ENCODE assay signal across 19 cellular contexts in the genomic region with DNA sequence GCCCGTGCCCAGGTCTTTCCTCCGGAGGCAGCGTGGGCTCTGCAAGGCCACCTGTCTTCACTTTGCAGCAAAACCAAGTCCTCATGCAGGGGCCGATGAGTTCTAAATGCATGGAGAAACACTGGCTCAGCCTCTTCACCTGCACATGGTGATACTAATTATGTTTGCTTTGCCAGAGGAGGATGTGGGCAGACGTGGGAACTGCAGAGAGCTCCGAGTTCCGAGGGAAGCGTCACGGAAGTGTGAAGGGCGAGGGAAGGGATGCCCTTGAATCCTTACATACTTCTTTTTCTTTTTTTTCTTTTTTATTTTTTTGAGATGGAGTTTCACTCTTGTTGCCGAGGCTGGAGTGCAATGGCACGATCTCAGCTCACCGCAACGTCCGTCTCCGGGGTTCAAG.
DNase-seq lines count a peak whose midpoint lies in the region; FAIRE-seq and TF ChIP-seq lines count a peak whose summit lies in the region.
"Had no signal": no experiment of that assay in that cellular context is flagged by ENCODE, and none has a peak within 500 bp of the region (broad histone marks: within the 10 kb centered on the region; RNA-seq: fewer than 3 reads in every experiment).

No MANE protein-coding gene starts in this region.

- H3K23ac ChIP-seq in H1 (ENCODE audit: insufficient read length) (no peak overlapping the region), neuronal stem cell (ENCODE audit: low read depth, low read length, poor library complexity) (no peak overlapping the region)

- H3K14ac ChIP-seq in H1 (ENCODE audit: insufficient read length) (no peak overlapping the region), neuronal stem cell (ENCODE audit: low read length) (peak overlapping the region; percentile 57)

- POLR2A ChIA-PET in H1 (lab: Charles Lee; ENCODE audit: partially characterized antibody): no interaction called here

- DNase-seq in DMS79 (lab: John Stamatoyannopoulos, UW) (peak; percentile 11), DMS79 treated with DMSO at 0.1 percent for 48 hours (lab: John Stamatoyannopoulos, UW) (no peak), NCI-H510A (lab: John Stamatoyannopoulos, UW) (peak; percentile 69), H1 (ENCODE audit: low read depth in 1 of 2, low spot score in 2 of 2) (no peak), neuronal stem cell (ENCODE audit: low spot score) (no peak), DMS153 (lab: John Stamatoyannopoulos, UW) (no peak), tibial artery (no peak), G401 (ENCODE audit: low spot score) (no peak)
- DNase-seq: 8988T; CD4-positive, alpha-beta memory T cell; DND-41; EL; GM23248; H7; KBM-7 had no signal

- H3K4me1 ChIP-seq in H1 (replicated peaks in 1 of 4; ENCODE audit: control insufficient read depth in 3 of 4, insufficient read depth in 4 of 4, low read length in 3 of 4) (no peaks in the 10 kb centered on the region), neuronal stem cell (ENCODE audit: control insufficient read depth in 2 of 2, insufficient read depth in 1 of 2, low read depth in 1 of 2, low read length in 2 of 2) (peaks cover 0 to 2% of the 10 kb centered on the region in 2 donors), tibial artery (no peaks in the 10 kb centered on the region)

- peak in 2 of 3 experiments; percentile 21 to 29; a peak in 2 of 4 replicates for TF ChIP-seq CTCF in H1 (IDR thresholded peaks at IDR 0.05; ENCODE audit: control extremely low read depth in 1 of 3, insufficient read depth in 1 of 3, low read depth in 1 of 3, low read length in 3 of 3)
- no peak for TF ChIP-seq CTCF in tibial artery (IDR thresholded peaks at IDR 0.05)

- FAIRE-seq in H1 (lab: Jason Lieb, UNC): no peak
- FAIRE-seq: G401.6, GM12891, HepG2 had no signal

- H2AFZ ChIP-seq in H1 (ENCODE audit: low read length) (peak overlapping the region; percentile 29; the same call in 1 of the 2 replicates), neuronal stem cell (ENCODE audit: low read length) (no peak overlapping the region)
- H2AFZ ChIP-seq: GM23248 had no signal

- H3K56ac ChIP-seq in H1 (replicated peaks; ENCODE audit: insufficient read length, low read depth, low read length): no peak overlapping the region

- no peak overlapping the region for H2BK5ac ChIP-seq in H1 (ENCODE audit: low read depth, low read length)
- no peak overlapping the region for H2BK5ac ChIP-seq in neuronal stem cell (ENCODE audit: low read length)

- H2AK5ac ChIP-seq in H1 (ENCODE audit: low read depth, low read length) (no peak overlapping the region), neuronal stem cell (ENCODE audit: low read depth, low read length) (no peak overlapping the region)

- H3K9me3 ChIP-seq in H1 (ENCODE audit: insufficient read depth in 2 of 2, low read depth in 1 of 2, low read length in 1 of 2) (no peaks in the 10 kb centered on the region), neuronal stem cell (replicated peaks in 1 of 2; ENCODE audit: control insufficient read depth in 2 of 2, insufficient read depth in 1 of 2, low read depth in 1 of 2, low read length in 2 of 2) (no peaks in the 10 kb centered on the region), tibial artery (no peaks in the 10 kb centered on the region)
- H3K9me3 ChIP-seq: BLaER1 had no signal

- H3K4me2 ChIP-seq in H1 (ENCODE audit: insufficient read depth in 1 of 2, low read depth in 2 of 2, low read length in 2 of 2) (no peak overlapping the region), neuronal stem cell (ENCODE audit: insufficient read depth, low read length, poor library complexity, severe bottlenecking) (no peak overlapping the region)
- H3K4me2 ChIP-seq: BLaER1 had no signal

- H4K91ac ChIP-seq in H1 (replicated peaks; ENCODE audit: insufficient read length, low read length) (no peak overlapping the region), neuronal stem cell (ENCODE audit: low read depth, low read length, poor library complexity) (no peak overlapping the region)

- H3K23me2 ChIP-seq in H1 (ENCODE audit: low read depth, low read length): no peaks in the 10 kb centered on the region

- H3K27me3 ChIP-seq in H1 (replicated peaks in 1 of 4; ENCODE audit: control insufficient read depth in 3 of 4, extremely low read depth in 1 of 4, insufficient read depth in 3 of 4, low read length in 3 of 4) (no peaks in the 10 kb centered on the region), neuronal stem cell (ENCODE audit: control insufficient read depth in 3 of 3, insufficient read depth in 3 of 3, low read depth in 1 of 3, low read length in 3 of 3) (peaks cover 0 to 2% (median 0%) of the 10 kb centered on the region in 3 experiments), tibial artery (peaks cover 0 to 2% of the 10 kb centered on the region in 2 donors)
- H3K27me3 ChIP-seq: BLaER1 had no signal

- H2BK15ac ChIP-seq in H1 (ENCODE audit: low read length): no peak overlapping the region
- H2BK15ac ChIP-seq in neuronal stem cell (ENCODE audit: low read length): no peak overlapping the region

- H3K27ac ChIP-seq in H1 (ENCODE audit: low read depth, low read length): no peak overlapping the region
- H3K27ac ChIP-seq in neuronal stem cell (replicated peaks; ENCODE audit: low read length): no peak overlapping the region
- no peak overlapping the region for H3K27ac ChIP-seq in tibial artery
- H3K27ac ChIP-seq: BLaER1, GM23248 had no signal

- 94% methylated on average over 16 of the region's 16 CpGs; no CpG with 5 or more reads in 1 of the 2 experiments for WGBS in H1 (ENCODE audit: extremely low coverage in 1 of 2, insufficient coverage in 1 of 2, insufficient read length in 1 of 2, insufficient replicate concordance in 2 of 2, low coverage in 1 of 2, low lambda C conversion rate in 2 of 2, missing lambda C conversion rate in 1 of 2), 2 experiments
- no CpG with 5 or more reads among the region's 16 CpGs for WGBS in neuronal stem cell (ENCODE audit: extremely low coverage in 2 of 2, insufficient read length in 2 of 2, insufficient replicate concordance in 1 of 2), 2 donors

- H3K79me1 ChIP-seq in H1 (ENCODE audit: low read depth, low read length) (no peaks in the 10 kb centered on the region), neuronal stem cell (ENCODE audit: low read depth, low read length) (no peaks in the 10 kb centered on the region)

- H4K20me1 ChIP-seq in H1 (replicated peaks in 1 of 2; ENCODE audit: control insufficient read depth in 1 of 2, insufficient read depth in 2 of 2, low read length in 2 of 2): no peaks in the 10 kb centered on the region
- H4K20me1 ChIP-seq: BLaER1 had no signal

- no peak for TF ChIP-seq POLR2A in H1 (IDR thresholded peaks at IDR 0.05; ENCODE audit: control extremely low read depth in 1 of 2, low read depth in 2 of 2, low read length in 2 of 2)

- intact Hi-C loops in tibial artery (cut with DNase I; ENCODE audit: low total_unique reads): no loop called here

- no peak overlapping the region for H3K4ac ChIP-seq in H1 (replicated peaks; ENCODE audit: insufficient read length, low read depth, low read length)
- no peak overlapping the region for H3K4ac ChIP-seq in neuronal stem cell (ENCODE audit: low read length)

- H3K36me3 ChIP-seq in H1 (ENCODE audit: control insufficient read depth in 2 of 4, insufficient read depth in 4 of 4, low read length in 3 of 4) (no peaks in the 10 kb centered on the region), neuronal stem cell (replicated peaks in 1 of 2; ENCODE audit: control insufficient read depth in 2 of 2, insufficient read depth in 2 of 2, low read length in 2 of 2) (no peaks in the 10 kb centered on the region), tibial artery (no peaks in the 10 kb centered on the region)
- H3K36me3 ChIP-seq: BLaER1 had no signal

- H4K5ac ChIP-seq in H1 (ENCODE audit: insufficient read length, low read depth, low read length): no peak overlapping the region

- no peaks in the 10 kb centered on the region for H3K79me2 ChIP-seq in H1 (ENCODE audit: control insufficient read depth in 1 of 2, insufficient read depth in 2 of 2, low read length in 2 of 2)

- TF ChIP-seq EP300 in H1 (IDR thresholded peaks at IDR 0.05; ENCODE audit: borderline replicate concordance in 1 of 2, low read depth in 2 of 2, low read length in 2 of 2): no peak

- no peak overlapping the region for H3K9ac ChIP-seq in H1 (replicated peaks in 1 of 4; ENCODE audit: extremely low read depth in 1 of 4, low read depth in 3 of 4, low read length in 3 of 4)
- no peak overlapping the region for H3K9ac ChIP-seq in neuronal stem cell (ENCODE audit: low read depth, low read length, poor library complexity)
- H3K9ac ChIP-seq: BLaER1, GM23248 had no signal

- TF ChIP-seq RAD21 in H1 (IDR thresholded peaks at IDR 0.05 in 1 of 2, conservative IDR thresholded peaks at IDR 0.05 in 1 of 2; ENCODE audit: low read depth in 2 of 2, low read length in 2 of 2): no peak

- H3K18ac ChIP-seq in H1 (ENCODE audit: extremely low read depth, low read length): no peak overlapping the region
- no peak overlapping the region for H3K18ac ChIP-seq in neuronal stem cell (ENCODE audit: low read length)

- H2BK120ac ChIP-seq in H1 (replicated peaks; ENCODE audit: low read depth, low read length): no peak overlapping the region
- H2BK120ac ChIP-seq in neuronal stem cell (ENCODE audit: low read depth, low read length): no peak overlapping the region

- CTCF ChIA-PET in H1 (lab: Charles Lee; ENCODE audit: partially characterized antibody): interaction anchor here (0.7 to 1.7 kb wide), 5 partner anchors 8 to 213 kb away, joined by 3 to 5 read pairs (median 3); no protein-coding TSS in a partner anchor

- H3K4me3 ChIP-seq in H1 (ENCODE audit: extremely low read depth in 1 of 4, insufficient read depth in 2 of 4, low read depth in 3 of 4, low read length in 4 of 4): no peak overlapping the region
- no peak overlapping the region for H3K4me3 ChIP-seq in neuronal stem cell (ENCODE audit: low read length in 2 of 2)
- H3K4me3 ChIP-seq in tibial artery: no peak overlapping the region
- H3K4me3 ChIP-seq: BLaER1, GM23248 had no signal

- in situ Hi-C loops in G401 (cut with HindIII; ENCODE audit: low sequenced_read_pairs): no loop called here

- H2BK12ac ChIP-seq in H1 (ENCODE audit: low read depth, low read length): no peak overlapping the region
- H2BK12ac ChIP-seq in neuronal stem cell (ENCODE audit: low read length): no peak overlapping the region

- H4K8ac ChIP-seq in H1 (ENCODE audit: extremely low read depth, insufficient read depth, low read length) (no peak overlapping the region; the same call in 1 of the 2 replicates), neuronal stem cell (ENCODE audit: low read depth, low read length) (no peak overlapping the region)

- H2BK20ac ChIP-seq in H1 (ENCODE audit: low read length): no peak overlapping the region

TF ChIP-seq in H1, 55 proteins besides CTCF, POLR2A, EP300 and RAD21:
- TF ChIP-seq ZNF274 (IDR thresholded peaks at IDR 0.05; ENCODE audit: borderline replicate concordance, extremely low read depth, low read length): no peak

Comparison
In these comparisons a context has a peak if more than half of its experiments do, and no peak if none do; other contexts are left out.
1. DNase-seq: peak in DMS79 (single experiment) and NCI-H510A (single experiment); none in DMS79 treated with DMSO at 0.1 percent for 48 hours (single experiment), H1 (0 of 2), neuronal stem cell (single experiment), DMS153 (single experiment), tibial artery (0 of 2) and G401 (single experiment).
2. CTCF ChIP-seq: peak in H1 (2 of 3); none in tibial artery (0 of 2).